Comparison of ENCODE assay signal across 8 cellular contexts in genomic region chr7:128530121-128530854, GRCh38. TPM values are rescaled to one million over a fixed set of nuclear protein-coding genes. Genes with fewer than 3 reads are reported as not detected.
A peak's percentile ranks its signal among the peaks of the same experiment; 100 is the strongest.
DNase-seq lines count a peak whose midpoint lies in the region; ATAC-seq, FAIRE-seq and TF ChIP-seq lines count a peak whose summit lies in the region.
"Not testable (repeated sequence)": the region's sequence is repeated elsewhere in the genome, so short reads cannot be mapped to it uniquely, and the experiment has no call there.

No MANE protein-coding gene starts in this region.

- FAIRE-seq in GM12891 (lab: Jason Lieb, UNC); urothelium cell line (lab: Jason Lieb, UNC): not testable (repeated sequence)

- H3K4me1 ChIP-seq in MM.1S (ENCODE audit: low read length) (0 out of 2 replicates have a peak, but pooled peaks cover 13% of the 10 kb centered on the region), sigmoid colon (peaks cover 0 to 39% (median 29%) of the 10 kb centered on the region in 4 donors)
- not testable (repeated sequence) for H3K4me1 ChIP-seq in iPS-20b (ENCODE audit: insufficient read depth, low read length)

- not testable (repeated sequence) for H3K27ac ChIP-seq in MM.1S (ENCODE audit: low read length); iPS-20b (ENCODE audit: low read length)
- peak overlapping the region; percentile 93 to 100 (median 97) for H3K27ac ChIP-seq in sigmoid colon

- H2AFZ ChIP-seq in MM.1S (ENCODE audit: low read length), result 0 out of 2 replicates have a peak overlapping the region, but pooled peaks have one; percentile 24

- not testable (repeated sequence) for TF ChIP-seq CTCF in MM.1S (IDR thresholded peaks at IDR 0.05; ENCODE audit: low read length); cardiac fibroblast (IDR thresholded peaks at IDR 0.05; ENCODE audit: low read depth, low read length); sigmoid colon (IDR thresholded peaks at IDR 0.05)

- not testable (repeated sequence) for TF ChIP-seq POLR2A in GM12891 (IDR thresholded peaks at IDR 0.05; ENCODE audit: low read depth, low read length); sigmoid colon (IDR thresholded peaks at IDR 0.05)

- 3 to 4% methylated on average over 50 of the region's 50 CpGs for WGBS in sigmoid colon, 2 donors

- DNase-seq in GM12891 (ENCODE audit: insufficient read length, low spot score) (peak; percentile 30), MM.1S (peak; percentile 48), urothelium cell line (ENCODE audit: low spot score) (peak; percentile 8)
- peak; percentile 54 for DNase-seq in activated CD4-positive, alpha-beta T cell treated with anti-CD3 and anti-CD28 coated beads for 48 hours
- DNase-seq in cardiac fibroblast (ENCODE audit: low read depth in 2 of 2); sigmoid colon: not testable (repeated sequence)

- intact Hi-C loops in sigmoid colon (cut with DNase I), result loop anchor here (10.0 kb wide), 1 partner anchor 55 kb away; the partner anchor contains the start of gene METTL2B

- ATAC-seq in HG02588 (IDR thresholded peaks at IDR 0.05; ENCODE audit: unreplicated experiment), result peak; percentile 10

- not testable (repeated sequence) for H3K9me2 ChIP-seq in MM.1S (replicated peaks; ENCODE audit: insufficient read depth, low read length)

- peaks cover 11% of the 10 kb centered on the region; the same call in 1 of the 2 replicates for H3F3A ChIP-seq in MM.1S (ENCODE audit: insufficient read depth, low read length)

- peaks cover 42% of the 10 kb centered on the region for H3K79me2 ChIP-seq in MM.1S (ENCODE audit: low read length)

- H3K9me3 ChIP-seq in MM.1S (replicated peaks; ENCODE audit: insufficient read depth, low read length); iPS-20b (ENCODE audit: insufficient read depth, low read depth, low read length); sigmoid colon: not testable (repeated sequence)

- H3K9ac ChIP-seq in MM.1S (ENCODE audit: low read length) (peak overlapping the region; percentile 88), iPS-20b (ENCODE audit: low read depth, low read length) (peak overlapping the region; percentile 46)

- not testable (repeated sequence) for H3K36me3 ChIP-seq in MM.1S (replicated peaks; ENCODE audit: insufficient read depth, low read length); iPS-20b (ENCODE audit: insufficient read depth, low read depth, low read length); sigmoid colon

- TF ChIP-seq EP300 in sigmoid colon (IDR thresholded peaks at IDR 0.05), result not testable (repeated sequence)

- peak overlapping the region; percentile 43 for H3K4me2 ChIP-seq in MM.1S (ENCODE audit: low read depth, low read length)

- not testable (repeated sequence) for H4K20me1 ChIP-seq in MM.1S (ENCODE audit: insufficient read depth, low read length)

- not testable (repeated sequence) for H3K27me3 ChIP-seq in MM.1S (replicated peaks; ENCODE audit: insufficient read depth, low read length); iPS-20b (ENCODE audit: insufficient read depth, low read length); sigmoid colon

- H3K4me3 ChIP-seq in MM.1S (ENCODE audit: low read length) (peak overlapping the region; percentile 77), cardiac fibroblast (replicated peaks in 1 of 2; ENCODE audit: low read depth in 2 of 2, low read length in 2 of 2) (peak overlapping the region; percentile 64 to 71), iPS-20b (ENCODE audit: low read length) (peak overlapping the region; percentile 69), sigmoid colon (peak overlapping the region; percentile 67 to 99 (median 81))

RNA-seq across cellular contexts. Expression of gene METTL2B, which starts 53.7 kb away (rescaled TPM):
- polyA plus RNA-seq in GM12891 (2012; ENCODE audit: low read depth, missing spikeins), result 14.1 TPM
- 10 to 100 TPM; 18.1 to 23.2 (median 20.8) TPM for total RNA-seq in sigmoid colon
- polyA plus RNA-seq in sigmoid colon, result 10 to 100 TPM in 2 of 3 donors, 1 to 10 TPM in 1; 9.6 to 17.2 (median 12.0) TPM
